14 cellular contexts compared by ENCODE assay signal in genomic region chr10:42476101-42476500, GRCh38.
DNase-seq lines count a peak whose midpoint lies in the region; ATAC-seq and TF ChIP-seq lines count a peak whose summit lies in the region.
"Had no signal": no experiment of that assay in that cellular context is flagged by ENCODE, and none has a peak within 500 bp of the region (broad histone marks: within the 10 kb centered on the region; RNA-seq: fewer than 3 reads in every experiment).

No MANE protein-coding gene starts in this region.

- in situ Hi-C loops in SK-MEL-5 (cut with HindIII; ENCODE audit: low pct_unique_long_range_greater_than_20kb, low sequenced_read_pairs): no loop called here

- no peak for TF ChIP-seq POLR2A in suprapubic skin (IDR thresholded peaks at IDR 0.05)

- WGBS in suprapubic skin: 10% methylated on average over 12 of the region's 20 CpGs

- no peak for TF ChIP-seq CTCF in foreskin fibroblast (IDR thresholded peaks at IDR 0.05; ENCODE audit: low read depth, low read length)
- TF ChIP-seq CTCF in suprapubic skin (IDR thresholded peaks at IDR 0.05): no peak

- no peaks in the 10 kb centered on the region for H3K9me3 ChIP-seq in suprapubic skin
- H3K9me3 ChIP-seq: adrenal gland had no signal

- H3K4me3 ChIP-seq in foreskin fibroblast (ENCODE audit: low read depth in 1 of 2, low read length in 2 of 2): peak overlapping the region; percentile 57 to 58
- peak overlapping the region; percentile 38 for H3K4me3 ChIP-seq in suprapubic skin
- H3K4me3 ChIP-seq: adrenal gland, GM12878, PC-9, smooth muscle cell had no signal

- TF ChIP-seq EP300 in suprapubic skin (IDR thresholded peaks at IDR 0.05): no peak

- no peak for ATAC-seq in HG03354 (IDR thresholded peaks at IDR 0.05; ENCODE audit: poor library complexity, severe bottlenecking, unreplicated experiment)
- ATAC-seq: GM12878 had no signal

- no peaks in the 10 kb centered on the region for H3K36me3 ChIP-seq in suprapubic skin
- H3K36me3 ChIP-seq: adrenal gland had no signal

- no peaks in the 10 kb centered on the region for H3K4me1 ChIP-seq in suprapubic skin
- H3K4me1 ChIP-seq: adrenal gland had no signal

- DNase-seq in GM03348 (ENCODE audit: low spot score): peak; percentile 29
- peak; percentile 1 for DNase-seq in SK-MEL-5 (ENCODE audit: low read depth, low spot score)
- no peak for DNase-seq in foreskin fibroblast
- DNase-seq in suprapubic skin (ENCODE audit: low spot score in 2 of 2): no peak
- no peak for DNase-seq in NCI-H2107 treated with DMSO at 0.1 percent for 48 hours (lab: John Stamatoyannopoulos, UW; ENCODE audit: unreplicated experiment)
- DNase-seq in NCI-H82 treated with DMSO at 0.1 percent for 48 hours (lab: John Stamatoyannopoulos, UW; ENCODE audit: unreplicated experiment): no peak
- no peak for DNase-seq in NCI-H2081 treated with DMSO at 0.1 percent for 48 hours (lab: John Stamatoyannopoulos, UW)
- DNase-seq: adrenal gland; effector memory CD4-positive, alpha-beta T cell; KBM-7; PC-9 had no signal

- H3K27ac ChIP-seq in suprapubic skin: no peak overlapping the region
- H3K27ac ChIP-seq: adrenal gland, PC-9 had no signal

- H3K27me3 ChIP-seq in suprapubic skin: peaks cover 14% of the 10 kb centered on the region
- H3K27me3 ChIP-seq: adrenal gland had no signal

Comparison
In these comparisons a context has a peak if more than half of its experiments do, and no peak if none do; other contexts are left out.
1. DNase-seq: peak in GM03348 (single experiment) and SK-MEL-5 (single experiment); none in foreskin fibroblast (0 of 2), suprapubic skin (0 of 2), NCI-H2107 treated with DMSO at 0.1 percent for 48 hours (single experiment), NCI-H82 treated with DMSO at 0.1 percent for 48 hours (single experiment) and NCI-H2081 treated with DMSO at 0.1 percent for 48 hours (single experiment).